30 cellular contexts compared by ENCODE assay signal in genomic region chr11:124339671-124340447, GRCh38. TPM values are rescaled to one million over a fixed set of nuclear protein-coding genes. Genes with fewer than 3 reads are reported as not detected.
"Had no signal": no experiment of that assay in that cellular context is flagged by ENCODE, and none has a peak within 500 bp of the region (broad histone marks: within the 10 kb centered on the region; RNA-seq: fewer than 3 reads in every experiment).

No MANE protein-coding gene starts in this region.

- DNase-seq: activated CD4-positive, alpha-beta T cell treated with anti-CD3 and anti-CD28 coated beads, Interleukin-2, amount 10 ng/mL, durations not matched to agents 7 days and 5 days; activated CD8-positive, alpha-beta T cell treated with anti-CD3 and anti-CD28 coated beads, Interleukin-2, amount 10 ng/mL, durations not matched to agents 7 days and 5 days; activated naive CD4-positive, alpha-beta T cell treated with anti-CD3 and anti-CD28 coated beads, Interleukin-2, amount 10 ng/mL, durations not matched to agents 7 days and 5 days; activated naive CD8-positive, alpha-beta T cell treated with anti-CD3 and anti-CD28 coated beads, Interleukin-2, amount 50 U/mL, for 24 hours; activated T-cell treated with anti-CD3 and anti-CD28 coated beads, Interleukin-2, amount 50 U/mL, for 24 hours; aorta; brain microvascular endothelial cell; central memory CD4-positive, alpha-beta T cell; endodermal cell; foreskin keratinocyte; glutamatergic neuron; kidney; midbrain; stimulated activated CD4-positive, alpha-beta T cell treated with anti-CD3 and anti-CD28 coated beads, Interleukin-4, amount 100 ng/mL, for 24 hours; stomach; trophoblast cell had no signal

- H3K27ac Mint-ChIP-seq: activated CD4-positive, alpha-beta T cell treated with anti-CD3 and anti-CD28 coated beads, Interleukin-2, amount 10 ng/mL, durations not matched to agents 7 days and 5 days; activated CD8-positive, alpha-beta T cell treated with anti-CD3 and anti-CD28 coated beads, Interleukin-2, amount 10 ng/mL, durations not matched to agents 7 days and 5 days; activated naive CD4-positive, alpha-beta T cell treated with anti-CD3 and anti-CD28 coated beads, Interleukin-2, amount 10 ng/mL, durations not matched to agents 7 days and 5 days; activated naive CD8-positive, alpha-beta T cell treated with anti-CD3 and anti-CD28 coated beads, Interleukin-2, amount 50 U/mL, for 24 hours; activated T-cell treated with anti-CD3 and anti-CD28 coated beads, Interleukin-2, amount 50 U/mL, for 24 hours; endodermal cell; neural progenitor cell; stimulated activated effector memory CD8-positive, alpha-beta T cell treated with anti-CD3 and anti-CD28 coated beads, Interleukin-12 subunit alpha, Interleukin-12 subunit beta, amount 100 ng/mL, for 72 hours; T-helper 2 cell treated with Interferon-gamma antibody and Interleukin-4, amounts not matched to agents 5 μg/mL and 100 μg/mL, for 36 hours had no signal

- H3K9me3 ChIP-seq: stomach had no signal

- H3K27me3 Mint-ChIP-seq: activated CD4-positive, alpha-beta T cell treated with anti-CD3 and anti-CD28 coated beads, Interleukin-2, amount 10 ng/mL, durations not matched to agents 7 days and 5 days; activated naive CD4-positive, alpha-beta T cell treated with anti-CD3 and anti-CD28 coated beads, Interleukin-2, amount 10 ng/mL, durations not matched to agents 7 days and 5 days; activated naive CD8-positive, alpha-beta T cell treated with anti-CD3 and anti-CD28 coated beads, Interleukin-2, amount 50 U/mL, for 24 hours; activated T-cell treated with anti-CD3 and anti-CD28 coated beads, Interleukin-2, amount 50 U/mL, for 24 hours had no signal

- H3K27me3 ChIP-seq: brain microvascular endothelial cell, foreskin keratinocyte, neural progenitor cell, stomach had no signal

- H3K36me3 Mint-ChIP-seq: activated naive CD4-positive, alpha-beta T cell treated with anti-CD3 and anti-CD28 coated beads, Interleukin-2, amount 10 ng/mL, durations not matched to agents 7 days and 5 days; neural progenitor cell; stimulated activated effector memory CD8-positive, alpha-beta T cell treated with anti-CD3 and anti-CD28 coated beads, Interleukin-12 subunit alpha, Interleukin-12 subunit beta, amount 100 ng/mL, for 72 hours had no signal

- H3K4me3 Mint-ChIP-seq: activated CD4-positive, alpha-beta T cell treated with anti-CD3 and anti-CD28 coated beads, Interleukin-2, amount 10 ng/mL, durations not matched to agents 7 days and 5 days; activated CD8-positive, alpha-beta T cell treated with anti-CD3 and anti-CD28 coated beads, Interleukin-2, amount 10 ng/mL, durations not matched to agents 7 days and 5 days; activated naive CD4-positive, alpha-beta T cell treated with anti-CD3 and anti-CD28 coated beads, Interleukin-2, amount 10 ng/mL, durations not matched to agents 7 days and 5 days; activated naive CD8-positive, alpha-beta T cell treated with anti-CD3 and anti-CD28 coated beads, Interleukin-2, amount 50 U/mL, for 24 hours; activated T-cell treated with anti-CD3 and anti-CD28 coated beads, Interleukin-2, amount 50 U/mL, for 24 hours; endodermal cell; neural progenitor cell; stimulated activated effector memory CD8-positive, alpha-beta T cell treated with anti-CD3 and anti-CD28 coated beads, Interleukin-12 subunit alpha, Interleukin-12 subunit beta, amount 100 ng/mL, for 72 hours; T-helper 2 cell treated with Interferon-gamma antibody and Interleukin-4, amounts not matched to agents 5 μg/mL and 100 μg/mL, for 36 hours had no signal

- H3K9me3 Mint-ChIP-seq: activated CD4-positive, alpha-beta T cell treated with anti-CD3 and anti-CD28 coated beads, Interleukin-2, amount 10 ng/mL, durations not matched to agents 7 days and 5 days; activated naive CD4-positive, alpha-beta T cell treated with anti-CD3 and anti-CD28 coated beads, Interleukin-2, amount 10 ng/mL, durations not matched to agents 7 days and 5 days; activated naive CD8-positive, alpha-beta T cell treated with anti-CD3 and anti-CD28 coated beads, Interleukin-2, amount 50 U/mL, for 24 hours; activated T-cell treated with anti-CD3 and anti-CD28 coated beads, Interleukin-2, amount 50 U/mL, for 24 hours; endodermal cell; neural progenitor cell; stimulated activated effector memory CD8-positive, alpha-beta T cell treated with anti-CD3 and anti-CD28 coated beads, Interleukin-12 subunit alpha, Interleukin-12 subunit beta, amount 100 ng/mL, for 72 hours; T-helper 2 cell treated with Interferon-gamma antibody and Interleukin-4, amounts not matched to agents 5 μg/mL and 100 μg/mL, for 36 hours had no signal

- H3K4me1 Mint-ChIP-seq: activated CD4-positive, alpha-beta T cell treated with anti-CD3 and anti-CD28 coated beads, Interleukin-2, amount 10 ng/mL, durations not matched to agents 7 days and 5 days; activated naive CD4-positive, alpha-beta T cell treated with anti-CD3 and anti-CD28 coated beads, Interleukin-2, amount 10 ng/mL, durations not matched to agents 7 days and 5 days; activated naive CD8-positive, alpha-beta T cell treated with anti-CD3 and anti-CD28 coated beads, Interleukin-2, amount 50 U/mL, for 24 hours; endodermal cell; neural progenitor cell; stimulated activated effector memory CD8-positive, alpha-beta T cell treated with anti-CD3 and anti-CD28 coated beads, Interleukin-12 subunit alpha, Interleukin-12 subunit beta, amount 100 ng/mL, for 72 hours had no signal

- H3K4me3 ChIP-seq: lung, neural progenitor cell, smooth muscle cell, stomach had no signal

- H3K27ac ChIP-seq: brain microvascular endothelial cell, epithelial cell of prostate, foreskin keratinocyte, neural progenitor cell, stomach had no signal

- ATAC-seq: activated CD4-positive, CD25-positive, alpha-beta regulatory T cell treated with anti-CD3 and anti-CD28 coated beads, Interleukin-2, amount 50 U/mL, for 24 hours; activated CD8-positive, alpha-beta T cell treated with anti-CD3 and anti-CD28 coated beads, Interleukin-2, amount 10 ng/mL, durations not matched to agents 7 days and 5 days; activated naive CD8-positive, alpha-beta T cell treated with anti-CD3 and anti-CD28 coated beads, Interleukin-2, amount 50 U/mL, for 24 hours; foreskin keratinocyte; left lobe of liver; sciatic nerve; stimulated activated effector memory CD8-positive, alpha-beta T cell treated with anti-CD3 and anti-CD28 coated beads, Interleukin-12 subunit alpha, Interleukin-12 subunit beta, amount 100 ng/mL, for 72 hours had no signal

- H3K36me3 ChIP-seq: brain microvascular endothelial cell, neural progenitor cell, stomach had no signal

- H3K4me1 ChIP-seq: foreskin keratinocyte, neural progenitor cell, stomach had no signal

RNA-seq across cellular contexts. Expression of gene OR8D2, which starts 19.9 kb away (rescaled TPM):
- total RNA-seq: activated CD4-positive, alpha-beta T cell treated with anti-CD3 and anti-CD28 coated beads, Interleukin-2, amount 10 ng/mL, durations not matched to agents 7 days and 5 days; activated CD8-positive, alpha-beta T cell treated with anti-CD3 and anti-CD28 coated beads, Interleukin-2, amount 10 ng/mL, durations not matched to agents 7 days and 5 days; aorta; endodermal cell; fibroblast of lung; foreskin keratinocyte; kidney; left lobe of liver; lung; myocyte; osteocyte; pulmonary artery endothelial cell; sciatic nerve; smooth muscle cell; stomach; temporal lobe had no signal
- polyA plus RNA-seq: aorta, fibroblast of lung, foreskin keratinocyte, lung, smooth muscle cell, stomach had no signal

RNA-seq across cellular contexts. Expression of gene OR8D1, which starts 26.1 kb away (rescaled TPM):
- total RNA-seq: activated CD4-positive, alpha-beta T cell treated with anti-CD3 and anti-CD28 coated beads, Interleukin-2, amount 10 ng/mL, durations not matched to agents 7 days and 5 days; activated CD8-positive, alpha-beta T cell treated with anti-CD3 and anti-CD28 coated beads, Interleukin-2, amount 10 ng/mL, durations not matched to agents 7 days and 5 days; aorta; endodermal cell; fibroblast of lung; foreskin keratinocyte; kidney; left lobe of liver; lung; myocyte; osteocyte; pulmonary artery endothelial cell; sciatic nerve; smooth muscle cell; stomach; temporal lobe had no signal
- polyA plus RNA-seq: aorta, fibroblast of lung, foreskin keratinocyte, lung, smooth muscle cell, stomach had no signal

RNA-seq across cellular contexts. Expression of gene OR8B2, which starts 44.4 kb away (rescaled TPM):
- total RNA-seq: activated CD4-positive, alpha-beta T cell treated with anti-CD3 and anti-CD28 coated beads, Interleukin-2, amount 10 ng/mL, durations not matched to agents 7 days and 5 days; activated CD8-positive, alpha-beta T cell treated with anti-CD3 and anti-CD28 coated beads, Interleukin-2, amount 10 ng/mL, durations not matched to agents 7 days and 5 days; aorta; endodermal cell; fibroblast of lung; foreskin keratinocyte; kidney; left lobe of liver; lung; myocyte; osteocyte; pulmonary artery endothelial cell; sciatic nerve; smooth muscle cell; stomach; temporal lobe had no signal
- polyA plus RNA-seq: aorta, fibroblast of lung, foreskin keratinocyte, lung, smooth muscle cell, stomach had no signal

RNA-seq across cellular contexts. Expression of gene OR8B3, which starts 59.0 kb away (rescaled TPM):
- total RNA-seq: activated CD4-positive, alpha-beta T cell treated with anti-CD3 and anti-CD28 coated beads, Interleukin-2, amount 10 ng/mL, durations not matched to agents 7 days and 5 days; activated CD8-positive, alpha-beta T cell treated with anti-CD3 and anti-CD28 coated beads, Interleukin-2, amount 10 ng/mL, durations not matched to agents 7 days and 5 days; aorta; endodermal cell; fibroblast of lung; foreskin keratinocyte; kidney; left lobe of liver; lung; myocyte; osteocyte; pulmonary artery endothelial cell; sciatic nerve; smooth muscle cell; stomach; temporal lobe had no signal
- polyA plus RNA-seq: aorta, fibroblast of lung, foreskin keratinocyte, lung, smooth muscle cell, stomach had no signal
